8 cellular contexts compared by ENCODE assay signal in the genomic region with DNA sequence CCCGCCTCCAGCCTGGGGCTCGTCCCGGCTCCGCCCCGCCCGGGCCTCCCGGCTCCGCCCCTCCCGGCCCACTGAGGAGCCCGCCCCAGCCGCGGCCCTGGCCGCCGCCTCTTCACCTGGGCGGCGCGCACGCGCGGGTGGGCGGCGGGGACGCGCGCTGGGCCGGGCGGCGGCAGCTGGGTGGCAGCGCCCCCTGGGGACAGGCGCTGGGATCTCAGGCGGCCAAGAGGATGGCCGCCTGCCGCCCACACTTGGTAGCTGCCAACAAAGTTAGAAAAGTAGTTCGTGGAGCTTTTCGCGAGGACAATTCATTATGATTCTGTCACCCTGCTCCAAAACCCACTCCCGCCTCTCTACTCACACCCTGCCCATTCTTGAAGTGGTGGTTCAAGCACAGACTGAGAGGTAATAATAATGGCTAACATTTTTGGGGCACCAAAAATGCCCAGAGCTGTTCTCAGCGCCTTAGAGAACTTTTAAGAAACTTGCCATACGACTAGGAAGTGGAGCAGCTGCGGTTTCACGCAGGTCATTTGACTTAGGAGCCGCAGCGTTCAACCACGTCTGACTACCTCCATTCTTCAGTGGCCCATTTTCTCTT. TPM values are rescaled to one million over a fixed set of nuclear protein-coding genes. Genes with fewer than 3 reads are reported as not detected.
DNase-seq lines count a peak whose midpoint lies in the region; ATAC-seq and TF ChIP-seq lines count a peak whose summit lies in the region.

No MANE protein-coding gene starts in this region.

- DNase-seq in NCI-H1417 (lab: John Stamatoyannopoulos, UW), result peak in 2 of 3 experiments; percentile 90 to 95
- DNase-seq in amniotic stem cell (lab: John Stamatoyannopoulos, UW), result peak; percentile 58
- peak; percentile 92 to 98 (median 97) for DNase-seq in right cardiac atrium
- peak; percentile 93 to 95 for DNase-seq in psoas muscle

- H3K27me3 Mint-ChIP-seq in T-helper 1 cell treated with Interleukin-12 subunit alpha and Interleukin-12 subunit beta and Interleukin-4 antibody, amounts not matched to agents 30 μg/mL and 1 μg/mL, for 36 hours (ENCODE audit: low read depth), result peaks cover 41% of the 10 kb centered on the region

- H3K4me1 Mint-ChIP-seq in T-helper 1 cell treated with Interleukin-12 subunit alpha and Interleukin-12 subunit beta and Interleukin-4 antibody, amounts not matched to agents 30 μg/mL and 1 μg/mL, for 36 hours (ENCODE audit: low read depth), result peaks cover 9% of the 10 kb centered on the region

- intact Hi-C loops in right cardiac atrium (cut with DNase I) (loop anchor here (2.0 to 10.0 kb wide), 3 partner anchors 48 to 94 kb away; a partner anchor contains a TSS), psoas muscle (cut with DNase I) (loop anchor here (2.0 to 5.0 kb wide), 2 partner anchors 92 to 95 kb away; no protein-coding TSS in a partner anchor)

- peak overlapping the region; percentile 32 for H3K27ac Mint-ChIP-seq in T-helper 1 cell treated with Interleukin-12 subunit alpha and Interleukin-12 subunit beta and Interleukin-4 antibody, amounts not matched to agents 30 μg/mL and 1 μg/mL, for 36 hours

- H3K4me3 ChIP-seq in right cardiac atrium (ENCODE audit: low read length) (peak overlapping the region; percentile 91), psoas muscle (peak overlapping the region; percentile 88), urinary bladder (ENCODE audit: low read depth, low read length) (peak overlapping the region; percentile 100)

- TF ChIP-seq CTCF in GM12873 (IDR thresholded peaks at IDR 0.05; ENCODE audit: insufficient read depth, low read depth, low read length, missing control alignments) (peak; percentile 90), psoas muscle (IDR thresholded peaks at IDR 0.05) (peak; percentile 91)

- H3K36me3 Mint-ChIP-seq in T-helper 1 cell treated with Interleukin-12 subunit alpha and Interleukin-12 subunit beta and Interleukin-4 antibody, amounts not matched to agents 30 μg/mL and 1 μg/mL, for 36 hours (ENCODE audit: low read depth), result no peaks in the 10 kb centered on the region

- no peaks in the 10 kb centered on the region for H3K9me3 Mint-ChIP-seq in T-helper 1 cell treated with Interleukin-12 subunit alpha and Interleukin-12 subunit beta and Interleukin-4 antibody, amounts not matched to agents 30 μg/mL and 1 μg/mL, for 36 hours

- H3K4me1 ChIP-seq in right cardiac atrium (ENCODE audit: control insufficient read depth, insufficient read depth, low read length) (no peaks in the 10 kb centered on the region), psoas muscle (peaks cover 4% of the 10 kb centered on the region), urinary bladder (ENCODE audit: insufficient read depth) (no peaks in the 10 kb centered on the region)

- peak overlapping the region; percentile 67 for H3K4me3 Mint-ChIP-seq in T-helper 1 cell treated with Interleukin-12 subunit alpha and Interleukin-12 subunit beta and Interleukin-4 antibody, amounts not matched to agents 30 μg/mL and 1 μg/mL, for 36 hours

- H3K36me3 ChIP-seq in psoas muscle (ENCODE audit: insufficient read depth in 1 of 2, low read depth in 1 of 2) (no peaks in the 10 kb centered on the region), urinary bladder (ENCODE audit: insufficient read depth) (no peaks in the 10 kb centered on the region)

- H3K27me3 ChIP-seq in right cardiac atrium (ENCODE audit: control insufficient read depth, insufficient read depth) (no peaks in the 10 kb centered on the region), psoas muscle (ENCODE audit: insufficient read depth in 3 of 3, low read length in 2 of 3) (peaks cover 0 to 3% (median 2%) of the 10 kb centered on the region in 3 donors)

- WGBS in right cardiac atrium, result 1% methylated on average over 44 of the region's 44 CpGs
- WGBS in psoas muscle, 3 donors, result 0 to 1% (median 1%) methylated on average over 38 to 44 of the region's 44 CpGs
- WGBS in urinary bladder, result under 1% methylated on average over 44 of the region's 44 CpGs

- peak; percentile 93 for ATAC-seq in HG02759 (IDR thresholded peaks at IDR 0.05; ENCODE audit: unreplicated experiment)
- peak; percentile 99 for ATAC-seq in right cardiac atrium
- ATAC-seq in psoas muscle, result peak; percentile 100

- H3K9me3 ChIP-seq in right cardiac atrium (ENCODE audit: control insufficient read depth, low read length) (no peaks in the 10 kb centered on the region), psoas muscle (no peaks in the 10 kb centered on the region)

- peak overlapping the region; percentile 80 for H3K27ac ChIP-seq in right cardiac atrium (ENCODE audit: low read length)
- H3K27ac ChIP-seq in psoas muscle, result peak overlapping the region; percentile 43
- H3K27ac ChIP-seq in urinary bladder (ENCODE audit: low read depth), result peak overlapping the region; percentile 79

RNA-seq across cellular contexts. Expression of a gene that starts 0.3 kb away (rescaled TPM):
- total RNA-seq in right cardiac atrium (10 to 100 TPM in 3 of 4 donors, 1 to 10 TPM in 1; 9.8 to 17.0 (median 10.4) TPM), psoas muscle (1 to 10 TPM; 4.1 to 5.9 (median 4.6) TPM), urinary bladder (31.7 TPM)
- polyA plus RNA-seq in right cardiac atrium (5.8 TPM), psoas muscle (1 to 10 TPM; 1.8 to 2.4 (median 2.3) TPM), urinary bladder (18.7 TPM)

RNA-seq across cellular contexts. Expression of a gene that starts 50.7 kb away (rescaled TPM):
- total RNA-seq in right cardiac atrium (10 to 100 TPM; 29.7 to 42.7 (median 39.4) TPM), psoas muscle (1 to 10 TPM; 1.4 to 5.7 (median 5.1) TPM), urinary bladder (79.7 TPM)
- polyA plus RNA-seq in right cardiac atrium (27.6 TPM), psoas muscle (1 to 10 TPM; 2.2 to 3.6 (median 2.5) TPM), urinary bladder (86.3 TPM)

Comparison
In these comparisons a context has a peak if more than half of its experiments do, and no peak if none do; other contexts are left out.
1. Peak in every context shown above with its lines: DNase-seq, ATAC-seq, H3K4me3 ChIP-seq and H3K27ac ChIP-seq.
2. RNA of a gene that starts 50.7 kb away (total RNA-seq): 79.7 TPM in urinary bladder (single experiment) and 29.7 to 42.7 TPM in right cardiac atrium; 1.4 to 5.7 TPM in psoas muscle; every median in the first group is over 4 times any median in the second.